33 cellular contexts compared by ENCODE assay signal in genomic region chr4:16524379-16524778, GRCh38.
"Had no signal": no experiment of that assay in that cellular context is flagged by ENCODE, and none has a peak within 500 bp of the region (broad histone marks: within the 10 kb centered on the region; RNA-seq: fewer than 3 reads in every experiment).

No MANE protein-coding gene starts in this region.

- H3K27ac Mint-ChIP-seq: activated CD4-positive, alpha-beta memory T cell treated with anti-CD3 and anti-CD28 coated beads, Interleukin-2, amount 10 ng/mL, durations not matched to agents 7 days and 5 days; activated CD4-positive, alpha-beta T cell treated with anti-CD3 and anti-CD28 coated beads for 36 hours; activated CD4-positive, alpha-beta T cell treated with anti-CD3 and anti-CD28 coated beads, Interleukin-2, amount 10 ng/mL, durations not matched to agents 7 days and 5 days; activated CD8-positive, alpha-beta memory T cell treated with anti-CD3 and anti-CD28 coated beads, Interleukin-2, amount 10 ng/mL, durations not matched to agents 7 days and 5 days; activated CD8-positive, alpha-beta T cell treated with anti-CD3 and anti-CD28 coated beads, Interleukin-2, amount 10 ng/mL, durations not matched to agents 7 days and 5 days; activated naive CD4-positive, alpha-beta T cell treated with anti-CD3 and anti-CD28 coated beads, Interleukin-2, amount 10 ng/mL, durations not matched to agents 7 days and 5 days; activated naive CD4-positive, alpha-beta T cell treated with anti-CD3 and anti-CD28 coated beads, Interleukin-2, amount 50 U/mL, for 24 hours; activated naive CD8-positive, alpha-beta T cell; activated naive CD8-positive, alpha-beta T cell treated with anti-CD3 and anti-CD28 coated beads, Interleukin-2, amount 10 ng/mL, durations not matched to agents 7 days and 5 days; activated naive CD8-positive, alpha-beta T cell treated with anti-CD3 and anti-CD28 coated beads, Interleukin-2, amount 50 U/mL, for 24 hours; activated T-cell treated with anti-CD3 and anti-CD28 coated beads, Interleukin-2, amount 50 U/mL, for 24 hours; activated T-helper 2 cell treated with anti-CD3 and anti-CD28 coated beads, Interferon-gamma antibody, Interleukin-2, Interleukin-4, amounts not matched to agents 10 μg/mL and 5 μg/mL and 100 μg/mL, durations not matched to agents 14 hours and 24 hours and 36 hours; T-helper 1 cell treated with Interleukin-12 subunit alpha and Interleukin-12 subunit beta and Interleukin-4 antibody, amounts not matched to agents 30 μg/mL and 1 μg/mL, for 36 hours; T-helper 2 cell treated with Interferon-gamma antibody and Interleukin-4, amounts not matched to agents 5 μg/mL and 100 μg/mL, for 36 hours had no signal

- H3K4me1 ChIP-seq: ascending aorta, breast epithelium had no signal

- DNase-seq: activated CD4-positive, alpha-beta memory T cell treated with anti-CD3 and anti-CD28 coated beads, Interleukin-2, amount 10 ng/mL, durations not matched to agents 7 days and 5 days; activated CD4-positive, alpha-beta T cell treated with anti-CD3 and anti-CD28 coated beads for 1 hour; activated CD4-positive, alpha-beta T cell treated with anti-CD3 and anti-CD28 coated beads for 36 hours; activated CD4-positive, alpha-beta T cell treated with anti-CD3 and anti-CD28 coated beads for 48 hours; activated CD4-positive, alpha-beta T cell treated with anti-CD3 and anti-CD28 coated beads, Interleukin-2, amount 10 ng/mL, durations not matched to agents 7 days and 5 days; activated CD4-positive, alpha-beta T cell treated with anti-CD3 and anti-CD28 coated beads, Interleukin-2, amount 50 U/mL, for 48 hours; activated CD4-positive, CD25-positive, alpha-beta regulatory T cell; activated CD8-positive, alpha-beta memory T cell treated with anti-CD3 and anti-CD28 coated beads for 24 hours; activated CD8-positive, alpha-beta memory T cell treated with anti-CD3 and anti-CD28 coated beads, Interleukin-2, amount 10 ng/mL, durations not matched to agents 7 days and 5 days; activated CD8-positive, alpha-beta memory T cell treated with anti-CD3 and anti-CD28 coated beads, Interleukin-2, amount 50 U/mL, for 48 hours; activated CD8-positive, alpha-beta T cell treated with anti-CD3 and anti-CD28 coated beads, Interleukin-2, amount 10 ng/mL, durations not matched to agents 7 days and 5 days; activated effector memory CD4-positive, alpha-beta T cell treated with Interleukin-2 at 50 U/mL for 16 hours; activated gamma-delta T cell; activated naive CD4-positive, alpha-beta T cell treated with anti-CD3 and anti-CD28 coated beads, Interleukin-2, amount 10 ng/mL, durations not matched to agents 7 days and 5 days; activated naive CD4-positive, alpha-beta T cell treated with Interleukin-2 at 50 U/mL for 16 hours; activated naive CD8-positive, alpha-beta T cell treated with anti-CD3 and anti-CD28 coated beads, Interleukin-2, amount 10 ng/mL, durations not matched to agents 7 days and 5 days; activated naive CD8-positive, alpha-beta T cell treated with anti-CD3 and anti-CD28 coated beads, Interleukin-2, amount 50 U/mL, for 24 hours; activated T-cell treated with anti-CD3 and anti-CD28 coated beads, Interleukin-2, amount 50 U/mL, for 24 hours; activated T-cell treated with anti-CD3 and anti-CD28 coated beads, Interleukin-2, amount 50 U/mL, for 48 hours; brain microvascular endothelial cell; central memory CD4-positive, alpha-beta T cell; T-helper 1 cell; T-helper 2 cell; T-helper 9 cell had no signal

- H3K27me3 ChIP-seq: ascending aorta, brain microvascular endothelial cell, breast epithelium had no signal

- H3K27ac ChIP-seq: ascending aorta, brain microvascular endothelial cell, breast epithelium, VCaP had no signal

- H3K4me3 Mint-ChIP-seq: activated CD4-positive, alpha-beta memory T cell treated with anti-CD3 and anti-CD28 coated beads, Interleukin-2, amount 10 ng/mL, durations not matched to agents 7 days and 5 days; activated CD4-positive, alpha-beta T cell treated with anti-CD3 and anti-CD28 coated beads for 36 hours; activated CD4-positive, alpha-beta T cell treated with anti-CD3 and anti-CD28 coated beads, Interleukin-2, amount 10 ng/mL, durations not matched to agents 7 days and 5 days; activated CD8-positive, alpha-beta memory T cell treated with anti-CD3 and anti-CD28 coated beads, Interleukin-2, amount 10 ng/mL, durations not matched to agents 7 days and 5 days; activated CD8-positive, alpha-beta T cell treated with anti-CD3 and anti-CD28 coated beads, Interleukin-2, amount 10 ng/mL, durations not matched to agents 7 days and 5 days; activated naive CD4-positive, alpha-beta T cell treated with anti-CD3 and anti-CD28 coated beads, Interleukin-2, amount 10 ng/mL, durations not matched to agents 7 days and 5 days; activated naive CD4-positive, alpha-beta T cell treated with anti-CD3 and anti-CD28 coated beads, Interleukin-2, amount 50 U/mL, for 24 hours; activated naive CD8-positive, alpha-beta T cell; activated naive CD8-positive, alpha-beta T cell treated with anti-CD3 and anti-CD28 coated beads, Interleukin-2, amount 10 ng/mL, durations not matched to agents 7 days and 5 days; activated naive CD8-positive, alpha-beta T cell treated with anti-CD3 and anti-CD28 coated beads, Interleukin-2, amount 50 U/mL, for 24 hours; activated T-cell treated with anti-CD3 and anti-CD28 coated beads, Interleukin-2, amount 50 U/mL, for 24 hours; T-helper 1 cell treated with Interleukin-12 subunit alpha and Interleukin-12 subunit beta and Interleukin-4 antibody, amounts not matched to agents 30 μg/mL and 1 μg/mL, for 36 hours; T-helper 2 cell treated with Interferon-gamma antibody and Interleukin-4, amounts not matched to agents 5 μg/mL and 100 μg/mL, for 36 hours had no signal

- H3K4me3 ChIP-seq: ascending aorta, breast epithelium had no signal

- H3K9me3 ChIP-seq: ascending aorta, breast epithelium had no signal

- ATAC-seq: activated CD4-positive, alpha-beta T cell treated with anti-CD3 and anti-CD28 coated beads for 36 hours; activated CD4-positive, CD25-positive, alpha-beta regulatory T cell treated with anti-CD3 and anti-CD28 coated beads, Interleukin-2, amount 50 U/mL, for 24 hours; activated CD8-positive, alpha-beta memory T cell treated with anti-CD3 and anti-CD28 coated beads, Interleukin-2, amount 10 ng/mL, durations not matched to agents 7 days and 5 days; activated CD8-positive, alpha-beta T cell treated with anti-CD3 and anti-CD28 coated beads, Interleukin-2, amount 10 ng/mL, durations not matched to agents 7 days and 5 days; activated naive CD8-positive, alpha-beta T cell treated with anti-CD3 and anti-CD28 coated beads, Interleukin-2, amount 50 U/mL, for 24 hours had no signal

- H3K36me3 Mint-ChIP-seq: activated CD8-positive, alpha-beta memory T cell treated with anti-CD3 and anti-CD28 coated beads, Interleukin-2, amount 10 ng/mL, durations not matched to agents 7 days and 5 days; activated naive CD4-positive, alpha-beta T cell treated with anti-CD3 and anti-CD28 coated beads, Interleukin-2, amount 10 ng/mL, durations not matched to agents 7 days and 5 days; activated naive CD4-positive, alpha-beta T cell treated with anti-CD3 and anti-CD28 coated beads, Interleukin-2, amount 50 U/mL, for 24 hours; activated naive CD8-positive, alpha-beta T cell; activated naive CD8-positive, alpha-beta T cell treated with anti-CD3 and anti-CD28 coated beads, Interleukin-2, amount 10 ng/mL, durations not matched to agents 7 days and 5 days had no signal

- H3K27me3 Mint-ChIP-seq: activated CD4-positive, alpha-beta memory T cell treated with anti-CD3 and anti-CD28 coated beads, Interleukin-2, amount 10 ng/mL, durations not matched to agents 7 days and 5 days; activated CD4-positive, alpha-beta T cell treated with anti-CD3 and anti-CD28 coated beads for 36 hours; activated CD4-positive, alpha-beta T cell treated with anti-CD3 and anti-CD28 coated beads, Interleukin-2, amount 10 ng/mL, durations not matched to agents 7 days and 5 days; activated CD8-positive, alpha-beta memory T cell treated with anti-CD3 and anti-CD28 coated beads, Interleukin-2, amount 10 ng/mL, durations not matched to agents 7 days and 5 days; activated naive CD4-positive, alpha-beta T cell treated with anti-CD3 and anti-CD28 coated beads, Interleukin-2, amount 10 ng/mL, durations not matched to agents 7 days and 5 days; activated naive CD4-positive, alpha-beta T cell treated with anti-CD3 and anti-CD28 coated beads, Interleukin-2, amount 50 U/mL, for 24 hours; activated naive CD8-positive, alpha-beta T cell treated with anti-CD3 and anti-CD28 coated beads, Interleukin-2, amount 10 ng/mL, durations not matched to agents 7 days and 5 days; activated naive CD8-positive, alpha-beta T cell treated with anti-CD3 and anti-CD28 coated beads, Interleukin-2, amount 50 U/mL, for 24 hours had no signal

- H3K4me1 Mint-ChIP-seq: activated CD4-positive, alpha-beta memory T cell treated with anti-CD3 and anti-CD28 coated beads, Interleukin-2, amount 10 ng/mL, durations not matched to agents 7 days and 5 days; activated CD4-positive, alpha-beta T cell treated with anti-CD3 and anti-CD28 coated beads for 36 hours; activated CD4-positive, alpha-beta T cell treated with anti-CD3 and anti-CD28 coated beads, Interleukin-2, amount 10 ng/mL, durations not matched to agents 7 days and 5 days; activated CD8-positive, alpha-beta memory T cell treated with anti-CD3 and anti-CD28 coated beads, Interleukin-2, amount 10 ng/mL, durations not matched to agents 7 days and 5 days; activated naive CD4-positive, alpha-beta T cell treated with anti-CD3 and anti-CD28 coated beads, Interleukin-2, amount 10 ng/mL, durations not matched to agents 7 days and 5 days; activated naive CD4-positive, alpha-beta T cell treated with anti-CD3 and anti-CD28 coated beads, Interleukin-2, amount 50 U/mL, for 24 hours; activated naive CD8-positive, alpha-beta T cell treated with anti-CD3 and anti-CD28 coated beads, Interleukin-2, amount 10 ng/mL, durations not matched to agents 7 days and 5 days; activated naive CD8-positive, alpha-beta T cell treated with anti-CD3 and anti-CD28 coated beads, Interleukin-2, amount 50 U/mL, for 24 hours had no signal

- H3K36me3 ChIP-seq: ascending aorta, brain microvascular endothelial cell, breast epithelium had no signal

- H3K9me3 Mint-ChIP-seq: activated CD4-positive, alpha-beta memory T cell treated with anti-CD3 and anti-CD28 coated beads, Interleukin-2, amount 10 ng/mL, durations not matched to agents 7 days and 5 days; activated CD4-positive, alpha-beta T cell treated with anti-CD3 and anti-CD28 coated beads, Interleukin-2, amount 10 ng/mL, durations not matched to agents 7 days and 5 days; activated naive CD4-positive, alpha-beta T cell treated with anti-CD3 and anti-CD28 coated beads, Interleukin-2, amount 10 ng/mL, durations not matched to agents 7 days and 5 days; activated naive CD4-positive, alpha-beta T cell treated with anti-CD3 and anti-CD28 coated beads, Interleukin-2, amount 50 U/mL, for 24 hours; activated naive CD8-positive, alpha-beta T cell treated with anti-CD3 and anti-CD28 coated beads, Interleukin-2, amount 10 ng/mL, durations not matched to agents 7 days and 5 days; activated naive CD8-positive, alpha-beta T cell treated with anti-CD3 and anti-CD28 coated beads, Interleukin-2, amount 50 U/mL, for 24 hours; activated T-cell treated with anti-CD3 and anti-CD28 coated beads, Interleukin-2, amount 50 U/mL, for 24 hours; activated T-helper 2 cell treated with anti-CD3 and anti-CD28 coated beads, Interferon-gamma antibody, Interleukin-2, Interleukin-4, amounts not matched to agents 10 μg/mL and 5 μg/mL and 100 μg/mL, durations not matched to agents 14 hours and 24 hours and 36 hours; T-helper 1 cell treated with Interleukin-12 subunit alpha and Interleukin-12 subunit beta and Interleukin-4 antibody, amounts not matched to agents 30 μg/mL and 1 μg/mL, for 36 hours; T-helper 2 cell treated with Interferon-gamma antibody and Interleukin-4, amounts not matched to agents 5 μg/mL and 100 μg/mL, for 36 hours had no signal
